ENCODE assay signal across 11 cellular contexts in genomic region chr20:64161595-64162238, GRCh38. TPM values are rescaled to one million over a fixed set of nuclear protein-coding genes. Genes with fewer than 3 reads are reported as not detected.
DNase-seq lines count a peak whose midpoint lies in the region; ATAC-seq and TF ChIP-seq lines count a peak whose summit lies in the region.
"Had no signal": no experiment of that assay in that cellular context is flagged by ENCODE, and none has a peak within 500 bp of the region (broad histone marks: within the 10 kb centered on the region; RNA-seq: fewer than 3 reads in every experiment).

No MANE protein-coding gene starts in this region.

- no peaks in the 10 kb centered on the region for H3K27me3 ChIP-seq in ovary

- ATAC-seq in GM21528 (IDR thresholded peaks at IDR 0.05; ENCODE audit: low FRiP score, unreplicated experiment): no peak

- intact Hi-C loops in ovary (cut with DNase I): no loop called here

- no peaks in the 10 kb centered on the region for H3K36me3 ChIP-seq in ovary

- peak; percentile 65 for DNase-seq in activated CD8-positive, alpha-beta memory T cell treated with anti-CD3 and anti-CD28 coated beads for 24 hours
- no peak for DNase-seq in activated CD8-positive, alpha-beta memory T cell treated with anti-CD3 and anti-CD28 coated beads, Interleukin-2, amount 50 U/mL, for 4 hours
- peak; percentile 79 for DNase-seq in SK-N-DZ (ENCODE audit: low spot score)
- peak; percentile 39 for DNase-seq in fibroblast of mammary gland (ENCODE audit: low read depth)
- peak in 4 of 5 donors; percentile 21 to 73 (median 48) for DNase-seq in ovary
- no peak for DNase-seq in NCI-H2029 (lab: John Stamatoyannopoulos, UW)
- no peak for DNase-seq in HCEC 1CT

- TF ChIP-seq CTCF in fibroblast of mammary gland (conservative IDR thresholded peaks at IDR 0.05; ENCODE audit: control insufficient read depth, insufficient read depth, low read depth, low read length) (no peak), ovary (IDR thresholded peaks at IDR 0.05) (no peak)

- TF ChIP-seq EP300 in ovary (IDR thresholded peaks at IDR 0.05): no peak

- H3K4me3 ChIP-seq in fibroblast of mammary gland (ENCODE audit: control insufficient read depth, low read depth, low read length) (no peak overlapping the region), ovary (no peak overlapping the region)

- no peak for TF ChIP-seq POLR2A in ovary (IDR thresholded peaks at IDR 0.05)

- no peaks in the 10 kb centered on the region for H3K9me3 ChIP-seq in ovary

- H3K4me1 ChIP-seq in ovary (ENCODE audit: insufficient read depth): no peaks in the 10 kb centered on the region

- no peak overlapping the region for H3K27ac ChIP-seq in ovary
- H3K27ac ChIP-seq: C4-2B had no signal

- 8 to 12% (median 10%) methylated on average over 29 of the region's 29 CpGs for WGBS in ovary, 3 donors

RNA-seq across cellular contexts. Expression of gene MYT1, which starts 2.5 kb away (rescaled TPM):
- polyA plus RNA-seq in SK-N-DZ (2014; cell fraction: cytosol; rRNA removed): 17.7 and 19.3 TPM in 2 replicates
- 35.0 and 57.9 TPM in 2 replicates for polyA plus RNA-seq in SK-N-DZ (2014; cell fraction: nucleus; rRNA removed)
- under 1 TPM; 0.05 to 0.25 (median 0.15) TPM for total RNA-seq in ovary
- under 1 TPM in 1 of 2 donors, not detected in 1; 0.07 TPM for polyA plus RNA-seq in ovary
- total RNA-seq: naive thymus-derived CD8-positive, alpha-beta T cell; T-helper 1 cell treated with Interleukin-12 subunit alpha and Interleukin-12 subunit beta and Interleukin-4 antibody, amounts not matched to agents 30 ng/mL and 1 ng/mL, for 36 hours had no signal
- polyA plus RNA-seq: naive thymus-derived CD8-positive, alpha-beta T cell had no signal

RNA-seq across cellular contexts. Expression of gene NPBWR2, which starts 54.4 kb away (rescaled TPM):
- polyA plus RNA-seq in SK-N-DZ (2014; cell fraction: cytosol; rRNA removed): not detected in 2 replicates
- polyA plus RNA-seq in SK-N-DZ (2014; cell fraction: nucleus; rRNA removed): not detected in 2 replicates
- not detected for total RNA-seq in ovary
- not detected for polyA plus RNA-seq in ovary
- total RNA-seq: naive thymus-derived CD8-positive, alpha-beta T cell; T-helper 1 cell treated with Interleukin-12 subunit alpha and Interleukin-12 subunit beta and Interleukin-4 antibody, amounts not matched to agents 30 ng/mL and 1 ng/mL, for 36 hours had no signal
- polyA plus RNA-seq: naive thymus-derived CD8-positive, alpha-beta T cell had no signal

Comparison
In these comparisons a context has a peak if more than half of its experiments do, and no peak if none do; other contexts are left out.
1. DNase-seq: peak in activated CD8-positive, alpha-beta memory T cell treated with anti-CD3 and anti-CD28 coated beads for 24 hours (single experiment), SK-N-DZ (single experiment), fibroblast of mammary gland (single experiment) and ovary (4 of 5); none in activated CD8-positive, alpha-beta memory T cell treated with anti-CD3 and anti-CD28 coated beads, Interleukin-2, amount 50 U/mL, for 4 hours (single experiment), NCI-H2029 (single experiment) and HCEC 1CT (single experiment).